In genomic region chr1:84298336-84298687, GRCh38 we compare ENCODE assay signal across 8 cellular contexts. TPM values are rescaled to one million over a fixed set of nuclear protein-coding genes. Genes with fewer than 3 reads are reported as not detected.
DNase-seq lines count a peak whose midpoint lies in the region; ATAC-seq and TF ChIP-seq lines count a peak whose summit lies in the region.

No MANE protein-coding gene starts in this region.

- intact Hi-C loops in lower leg skin (cut with DNase I; ENCODE audit: low total_unique reads): no loop called here

- peak; percentile 84 for ATAC-seq in HG02610 (IDR thresholded peaks at IDR 0.05; ENCODE audit: unreplicated experiment)

- H3K4me3 ChIP-seq in ectodermal cell (ENCODE audit: insufficient read depth, low read depth, low read length) (peak overlapping the region; percentile 89), lower leg skin (ENCODE audit: low read depth, poor library complexity, severe bottlenecking) (peak overlapping the region; percentile 92)

- DNase-seq in SKM-1 treated with dmso at 0.1 percent for 144 hours (lab: John Stamatoyannopoulos, UW; ENCODE audit: unreplicated experiment) (peak; percentile 15), SKM-1 (lab: John Stamatoyannopoulos, UW; ENCODE audit: unreplicated experiment) (no peak), NCI-H146 (lab: John Stamatoyannopoulos, UW) (peak; percentile 56), lower leg skin (ENCODE audit: low spot score in 2 of 2) (peak; percentile 25 to 90)
- DNase-seq in activated CD4-positive, alpha-beta T cell treated with anti-CD3 and anti-CD28 coated beads, Interleukin-2, amount 50 U/mL, for 4 hours: peak; percentile 24 to 30
- DNase-seq in stimulated activated CD8-positive, alpha-beta memory T cell treated with anti-CD3 and anti-CD28 coated beads, Interleukin-15, amount 100 ng/mL, for 48 hours (ENCODE audit: low read depth in 2 of 2): peak; percentile 21 to 36

- no peaks in the 10 kb centered on the region for H3K36me3 ChIP-seq in ectodermal cell (ENCODE audit: control insufficient read depth, insufficient read depth, low read length)

- peaks cover 38% of the 10 kb centered on the region for H3K4me1 ChIP-seq in ectodermal cell (ENCODE audit: control insufficient read depth, insufficient read depth, low read length)

- no peaks in the 10 kb centered on the region for H3K9me3 ChIP-seq in ectodermal cell (ENCODE audit: control insufficient read depth, low read length)

- no peak for TF ChIP-seq POLR2A in lower leg skin (IDR thresholded peaks at IDR 0.05)

- 0% methylated on average over 34 of the region's 34 CpGs for WGBS in ectodermal cell, 2 experiments
- 1% methylated on average over 28 to 34 of the region's 34 CpGs for WGBS in lower leg skin, 2 donors

- no peaks in the 10 kb centered on the region for H3K27me3 ChIP-seq in ectodermal cell (ENCODE audit: control insufficient read depth, insufficient read depth, low read length, poor library complexity, severe bottlenecking)

- no peak overlapping the region for H3K27ac ChIP-seq in ectodermal cell (ENCODE audit: insufficient read depth, low read depth, low read length, poor library complexity, severe bottlenecking)

- no peak for TF ChIP-seq CTCF in lower leg skin (IDR thresholded peaks at IDR 0.05)

RNA-seq across cellular contexts. Expression of gene SAMD13, which starts 3.2 kb away (rescaled TPM):
- 6.1 TPM for polyA plus RNA-seq in ectodermal cell (2013, experiment 1 of 4)
- 4.7 TPM for polyA plus RNA-seq in ectodermal cell (2013, experiment 2 of 4)
- 6.0 TPM for polyA plus RNA-seq in ectodermal cell (2013, experiment 3 of 4)
- 6.6 TPM for polyA plus RNA-seq in ectodermal cell (2013, experiment 4 of 4)
- total RNA-seq in lower leg skin: 1 to 10 TPM in 1 of 4 donors, under 1 TPM in 1, not detected in 2; 0.88 to 1.1 TPM
